Comparison of ENCODE assay signal across 9 cellular contexts in the genomic region with DNA sequence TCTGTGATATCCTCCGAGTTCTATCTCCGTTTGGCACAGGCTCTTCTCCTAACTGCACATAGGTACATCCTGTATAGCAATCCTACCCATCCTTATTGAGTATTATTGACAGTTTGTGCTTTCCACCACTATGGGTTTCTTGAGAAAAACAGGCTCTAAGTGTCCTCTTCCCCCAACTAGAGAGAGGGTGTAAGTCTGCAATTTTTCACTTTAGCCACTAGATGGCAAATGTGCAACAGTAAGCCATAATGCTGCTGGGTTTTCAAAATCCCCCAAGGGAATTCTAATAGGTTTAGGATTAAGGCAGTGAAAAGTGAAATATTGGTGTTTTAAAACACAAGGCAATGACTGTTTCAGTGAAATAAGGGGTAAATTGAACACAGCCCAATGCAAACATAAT.
DNase-seq lines count a peak whose midpoint lies in the region; ATAC-seq, FAIRE-seq and TF ChIP-seq lines count a peak whose summit lies in the region.
"Had no signal": no experiment of that assay in that cellular context is flagged by ENCODE, and none has a peak within 500 bp of the region (broad histone marks: within the 10 kb centered on the region; RNA-seq: fewer than 3 reads in every experiment).

No MANE protein-coding gene starts in this region.

- ATAC-seq in GM21447 (IDR thresholded peaks at IDR 0.05; ENCODE audit: unreplicated experiment) = peak; percentile 74

- intact Hi-C loops in posterior cingulate gyrus (cut with DNase I) = no loop called here

- POLR2A ChIA-PET in GM10248 (lab: Yijun Ruan, JAX) = no interaction called here

- TF ChIP-seq CTCF in GM10248 (IDR thresholded peaks at IDR 0.05; ENCODE audit: control extremely low read depth, extremely low read depth, low read depth, missing control alignments) = peak; percentile 42

- CTCF ChIA-PET in GM10248 (lab: Yijun Ruan, JAX) = interaction anchor here (1.1 kb wide), 1 partner anchor 802 kb away, joined by 3 read pairs; no protein-coding TSS in a partner anchor

- DNase-seq in GM10248 (ENCODE audit: extremely low spot score) = peak; percentile 4
- DNase-seq in HuH-7.5 (ENCODE audit: low spot score) = peak; percentile 1
- peak; percentile 26 for DNase-seq in kidney tubule cell (ENCODE audit: low spot score)
- no peak for DNase-seq in NCI-H2196 (lab: John Stamatoyannopoulos, UW; ENCODE audit: unreplicated experiment)
- DNase-seq in posterior cingulate gyrus = no peak
- DNase-seq in NCI-H1048 (lab: John Stamatoyannopoulos, UW) = no peak
- DNase-seq: activated naive CD8-positive, alpha-beta T cell treated with anti-CD3 and anti-CD28 coated beads, Interleukin-2, amount 10 ng/mL, durations not matched to agents 7 days and 5 days had no signal

- peak; percentile 68 for FAIRE-seq in TTC549 (lab: Jason Lieb, UNC)

Comparison
In these comparisons a context has a peak if more than half of its experiments do, and no peak if none do; other contexts are left out.
1. DNase-seq: peak in GM10248 (single experiment), HuH-7.5 (single experiment) and kidney tubule cell (single experiment); none in NCI-H2196 (single experiment), posterior cingulate gyrus (0 of 10) and NCI-H1048 (single experiment).